Comparison of ENCODE assay signal across 8 cellular contexts in the genomic region with DNA sequence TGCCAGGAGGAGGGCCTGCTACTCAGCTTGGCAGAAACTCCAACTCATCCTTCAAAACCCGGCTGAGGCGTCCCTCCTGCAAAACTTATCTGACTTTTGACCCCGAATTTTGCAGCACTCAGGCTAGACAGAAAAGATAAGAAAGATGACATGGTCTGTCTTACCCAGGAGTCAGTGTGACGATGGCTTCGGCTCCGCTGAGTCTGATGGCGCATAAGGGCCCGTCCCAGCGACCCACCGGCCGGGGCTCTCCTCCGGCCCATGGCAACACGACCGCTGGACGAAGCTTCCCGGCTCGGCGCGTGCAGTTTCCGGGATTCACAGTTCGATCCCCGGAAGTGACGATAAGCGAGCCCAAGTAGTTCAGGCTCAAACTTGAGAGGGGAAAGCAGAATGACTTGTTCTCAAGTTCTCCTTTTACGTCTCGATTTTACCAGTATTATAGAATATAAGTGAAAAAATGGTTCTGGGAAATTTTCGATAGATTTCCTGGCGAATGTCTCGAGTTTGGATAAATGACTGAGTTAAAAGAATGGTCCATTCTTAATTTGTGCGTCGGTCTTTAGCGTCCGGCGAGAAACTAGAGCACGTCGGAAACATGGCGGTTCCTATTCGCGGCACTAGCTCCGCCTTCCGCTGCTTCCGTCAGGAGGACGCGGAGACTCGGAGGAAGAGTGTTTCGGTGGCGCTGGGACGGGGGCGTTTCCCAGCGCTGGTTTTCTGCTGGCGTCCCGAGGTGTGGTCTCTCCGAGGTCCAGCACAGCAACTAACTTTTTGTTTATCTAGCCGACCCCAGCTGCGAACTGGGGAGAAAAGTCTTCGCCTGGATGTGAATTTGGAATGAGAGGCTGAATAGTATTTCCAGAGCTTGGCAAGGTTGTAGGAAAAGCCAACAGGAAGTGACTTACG. TPM values are rescaled to one million over a fixed set of nuclear protein-coding genes. Genes with fewer than 3 reads are reported as not detected.
A peak's percentile ranks its signal among the peaks of the same experiment; 100 is the strongest.
DNase-seq lines count a peak whose midpoint lies in the region; ATAC-seq and TF ChIP-seq lines count a peak whose summit lies in the region.

TSS of gene LSG1 (minus strand) at position 292 of the 909 bp plus-strand sequence. CDS start at position 263, 29 bp downstream.

- peak within 1 kb of the TSS; percentile 95 for H3K4me2 ChIP-seq in PC-9

- DNase-seq in DMS114 treated with DMSO at 0.1 percent for 48 hours (lab: John Stamatoyannopoulos, UW; ENCODE audit: unreplicated experiment) (peak; percentile 97), PC-9 (peak; percentile 71 to 93), epithelial cell of proximal tubule (ENCODE audit: low read depth) (peak; percentile 87), mucosa of gallbladder (ENCODE audit: low spot score) (peak; percentile 93)
- DNase-seq in Jurkat, Clone E6-1 (ENCODE audit: low read depth, low spot score): peak; percentile 94
- DNase-seq in activated T-cell treated with anti-CD3 and anti-CD28 coated beads, Interleukin-2, amount 50 U/mL, for 1 hour: peak; percentile 87
- DNase-seq in stimulated activated CD8-positive, alpha-beta memory T cell treated with anti-CD3 and anti-CD28 coated beads, Interleukin-4, amount 100 ng/mL, for 4 hours (ENCODE audit: low read depth in 2 of 2, low spot score in 1 of 2): peak; percentile 82 to 83

- peak within 1 kb of the TSS; percentile 92 for H2AFZ ChIP-seq in PC-9

- no peaks in the 10 kb centered on the region for H3K9me2 ChIP-seq in PC-9 (ENCODE audit: insufficient read depth)

- BruUV-seq in PC-9 (replicated peaks; lab: Mats Ljungman, UMichigan): no TSS peak

- H3K27me3 ChIP-seq in PC-9 (ENCODE audit: insufficient read depth, low read depth): no peaks in the 10 kb centered on the region

- H3K36me3 ChIP-seq in PC-9 (ENCODE audit: low read depth): no peaks in the 10 kb centered on the region

- POLR2A ChIA-PET in PC-9 (lab: Charles Lee; ENCODE audit: unreplicated experiment): interaction anchor here (0.6 to 1.1 kb wide), 6 partner anchors 199 to 740 kb away, joined by 4 to 6 read pairs (median 4); no protein-coding TSS in a partner anchor

- CTCF ChIA-PET in PC-9 (lab: Charles Lee): interaction anchor here (0.5 to 2.9 kb wide), 14 partner anchors 11 to 870 kb away, joined by 3 to 14 read pairs (median 4); partner anchors contain the start of gene XXYLT1

- peak within 1 kb of the TSS; percentile 88 for H3K27ac ChIP-seq in PC-9

- peaks cover 13% of the 10 kb centered on the region; the same call in 1 of the 2 replicates for H3K4me1 ChIP-seq in PC-9 (replicated peaks; ENCODE audit: insufficient read depth)

- peaks cover 26% of the 10 kb centered on the region for H3K79me2 ChIP-seq in PC-9 (ENCODE audit: low read depth)

- peak within 1 kb of the TSS; percentile 99 for H3K4me3 ChIP-seq in Jurkat, Clone E6-1 (ENCODE audit: low read length)
- peak within 1 kb of the TSS; percentile 99 for H3K4me3 ChIP-seq in PC-9
- peak within 1 kb of the TSS; percentile 100 for H3K4me3 ChIP-seq in epithelial cell of proximal tubule (ENCODE audit: low read depth, low read length)

- no peaks in the 10 kb centered on the region for H3F3A ChIP-seq in PC-9 (ENCODE audit: insufficient read depth, low read depth)

- no peak for TF ChIP-seq CTCF in PC-9 (conservative IDR thresholded peaks at IDR 0.05)
- TF ChIP-seq CTCF in epithelial cell of proximal tubule (conservative IDR thresholded peaks at IDR 0.05; ENCODE audit: low read depth, low read length): no peak

- H3K9me3 ChIP-seq in PC-9 (ENCODE audit: insufficient read depth, low read depth): no peaks in the 10 kb centered on the region

- H4K20me1 ChIP-seq in PC-9 (ENCODE audit: insufficient read depth): peaks cover 15% of the 10 kb centered on the region

- peak; percentile 80 for ATAC-seq in GM21576 (IDR thresholded peaks at IDR 0.05; ENCODE audit: unreplicated experiment)

- intact Hi-C loops in PC-9 (cut with micrococcal nuclease; ENCODE audit: unreplicated experiment): loop anchor here (1.0 to 5.0 kb wide), 4 partner anchors 340 to 850 kb away; no protein-coding TSS in a partner anchor

RNA-seq across cellular contexts. Expression of gene LSG1, which starts in this region (rescaled TPM):
- polyA plus RNA-seq in Jurkat, Clone E6-1 (2012; ENCODE audit: insufficient read depth, insufficient read length): 33.7 TPM
- total RNA-seq in PC-9 (2021): 59.2 and 71.8 TPM in 2 replicates
- 29.1 and 29.7 TPM in 2 replicates for total RNA-seq in epithelial cell of proximal tubule
- 31.8 TPM for total RNA-seq in mucosa of gallbladder

Comparison
In these comparisons a context has a peak if more than half of its experiments do, and no peak if none do; other contexts are left out.
1. Peak in every context shown above with its lines: DNase-seq, ATAC-seq, H3K4me3 ChIP-seq and H3K27ac ChIP-seq.